Comparison of ENCODE assay signal across 1 cellular context in the genomic region with DNA sequence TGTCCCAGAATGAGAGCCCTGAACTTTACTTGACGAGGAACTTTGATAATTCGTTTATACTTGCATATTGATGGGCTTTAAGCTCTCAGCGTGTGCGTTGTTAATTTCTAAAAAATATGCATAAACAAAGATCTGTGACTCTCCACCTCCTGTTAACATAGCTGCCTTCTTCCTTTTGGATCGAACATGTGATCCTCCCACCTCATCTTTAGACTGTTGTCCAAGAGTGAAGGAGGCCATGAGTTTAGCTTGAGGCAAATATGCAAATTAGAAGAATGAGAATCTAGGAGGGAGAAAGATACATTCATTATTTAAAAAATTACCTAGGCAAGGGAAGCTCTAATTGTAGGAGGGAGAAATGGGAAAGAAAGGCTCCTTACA.
TF ChIP-seq lines count a peak whose summit lies in the region.

No MANE protein-coding gene starts in this region.

TF ChIP-seq in HepG2, 621 proteins besides CTCF, POLR2A, EP300 and RAD21:
- TF ChIP-seq, protein P1, sequence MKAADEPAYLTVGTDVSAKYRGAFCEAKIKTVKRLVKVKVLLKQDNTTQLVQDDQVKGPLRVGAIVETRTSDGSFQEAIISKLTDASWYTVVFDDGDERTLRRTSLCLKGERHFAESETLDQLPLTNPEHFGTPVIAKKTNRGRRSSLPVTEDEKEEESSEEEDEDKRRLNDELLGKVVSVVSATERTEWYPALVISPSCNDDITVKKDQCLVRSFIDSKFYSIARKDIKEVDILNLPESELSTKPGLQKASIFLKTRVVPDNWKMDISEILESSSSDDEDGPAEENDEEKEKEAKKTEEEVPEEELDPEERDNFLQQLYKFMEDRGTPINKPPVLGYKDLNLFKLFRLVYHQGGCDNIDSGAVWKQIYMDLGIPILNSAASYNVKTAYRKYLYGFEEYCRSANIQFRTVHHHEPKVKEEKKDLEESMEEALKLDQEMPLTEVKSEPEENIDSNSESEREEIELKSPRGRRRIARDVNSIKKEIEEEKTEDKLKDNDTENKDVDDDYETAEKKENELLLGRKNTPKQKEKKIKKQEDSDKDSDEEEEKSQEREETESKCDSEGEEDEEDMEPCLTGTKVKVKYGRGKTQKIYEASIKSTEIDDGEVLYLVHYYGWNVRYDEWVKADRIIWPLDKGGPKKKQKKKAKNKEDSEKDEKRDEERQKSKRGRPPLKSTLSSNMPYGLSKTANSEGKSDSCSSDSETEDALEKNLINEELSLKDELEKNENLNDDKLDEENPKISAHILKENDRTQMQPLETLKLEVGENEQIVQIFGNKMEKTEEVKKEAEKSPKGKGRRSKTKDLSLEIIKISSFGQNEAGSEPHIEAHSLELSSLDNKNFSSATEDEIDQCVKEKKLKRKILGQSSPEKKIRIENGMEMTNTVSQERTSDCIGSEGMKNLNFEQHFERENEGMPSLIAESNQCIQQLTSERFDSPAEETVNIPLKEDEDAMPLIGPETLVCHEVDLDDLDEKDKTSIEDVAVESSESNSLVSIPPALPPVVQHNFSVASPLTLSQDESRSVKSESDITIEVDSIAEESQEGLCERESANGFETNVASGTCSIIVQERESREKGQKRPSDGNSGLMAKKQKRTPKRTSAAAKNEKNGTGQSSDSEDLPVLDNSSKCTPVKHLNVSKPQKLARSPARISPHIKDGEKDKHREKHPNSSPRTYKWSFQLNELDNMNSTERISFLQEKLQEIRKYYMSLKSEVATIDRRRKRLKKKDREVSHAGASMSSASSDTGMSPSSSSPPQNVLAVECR (CRISPR knock-in tag; IDR thresholded peaks at IDR 0.05; ENCODE audit: borderline replicate concordance) = no peak
TF ChIP-seq in HepG2: peak in this region for 0.
